ENCODE assay signal across 13 cellular contexts in genomic region chr6:141105481-141105880, GRCh38.
DNase-seq lines count a peak whose midpoint lies in the region; ATAC-seq and TF ChIP-seq lines count a peak whose summit lies in the region.
"Had no signal": no experiment of that assay in that cellular context is flagged by ENCODE, and none has a peak within 500 bp of the region (broad histone marks: within the 10 kb centered on the region; RNA-seq: fewer than 3 reads in every experiment).

No MANE protein-coding gene starts in this region.

- POLR2A ChIA-PET in activated CD4-positive, alpha-beta memory T cell treated with anti-CD3 and anti-CD28 coated beads, Interleukin-2, amount 10 ng/mL, durations not matched to agents 7 days and 5 days (lab: Charles Lee), result no interaction called here

- H3K4me3 ChIP-seq in neural progenitor cell, result no peak overlapping the region
- H3K4me3 ChIP-seq: K562, mucosa of descending colon, tibial nerve had no signal

- H3K27me3 ChIP-seq in neural progenitor cell, result no peaks in the 10 kb centered on the region
- H3K27me3 ChIP-seq: tibial nerve had no signal

- H3K79me2 ChIP-seq in neural progenitor cell (ENCODE audit: low read depth), result no peaks in the 10 kb centered on the region

- DNase-seq in NCI-H69 (lab: John Stamatoyannopoulos, UW) (peak; percentile 71), fibroblast of gingiva (ENCODE audit: low read depth) (peak; percentile 90), neural progenitor cell (ENCODE audit: low spot score) (peak; percentile 93), NCI-H2107 treated with DMSO at 0.1 percent for 48 hours (lab: John Stamatoyannopoulos, UW; ENCODE audit: unreplicated experiment) (no peak), NCI-H2227 (lab: John Stamatoyannopoulos, UW; ENCODE audit: unreplicated experiment) (no peak)
- no peak for DNase-seq in activated CD8-positive, alpha-beta memory T cell treated with anti-CD3 and anti-CD28 coated beads, Interleukin-2, amount 10 ng/mL, durations not matched to agents 7 days and 5 days
- DNase-seq in activated CD4-positive, alpha-beta memory T cell treated with anti-CD3 and anti-CD28 coated beads, Interleukin-2, amount 10 ng/mL, durations not matched to agents 7 days and 5 days, result no peak
- DNase-seq: activated gamma-delta T cell, DMS153, mucosa of descending colon had no signal

- peak overlapping the region; percentile 93 for H3K27ac ChIP-seq in neural progenitor cell

- CTCF ChIA-PET in activated CD8-positive, alpha-beta memory T cell treated with anti-CD3 and anti-CD28 coated beads, Interleukin-2, amount 10 ng/mL, durations not matched to agents 7 days and 5 days (lab: Charles Lee), result no interaction called here
- CTCF ChIA-PET in activated CD4-positive, alpha-beta memory T cell treated with anti-CD3 and anti-CD28 coated beads, Interleukin-2, amount 10 ng/mL, durations not matched to agents 7 days and 5 days (lab: Charles Lee), result no interaction called here

- TF ChIP-seq CTCF in neural progenitor cell (IDR thresholded peaks at IDR 0.05), result no peak

- H3K4me1 Mint-ChIP-seq in neural progenitor cell, result peaks cover 26% of the 10 kb centered on the region
- H3K4me1 Mint-ChIP-seq in activated CD8-positive, alpha-beta memory T cell treated with anti-CD3 and anti-CD28 coated beads, Interleukin-2, amount 10 ng/mL, durations not matched to agents 7 days and 5 days, result no peaks in the 10 kb centered on the region
- peaks cover 2% of the 10 kb centered on the region for H3K4me1 Mint-ChIP-seq in activated CD4-positive, alpha-beta memory T cell treated with anti-CD3 and anti-CD28 coated beads, Interleukin-2, amount 10 ng/mL, durations not matched to agents 7 days and 5 days

- peaks cover 32% of the 10 kb centered on the region for H3K4me1 ChIP-seq in ES-I3 (ENCODE audit: insufficient read depth, low read length)
- H3K4me1 ChIP-seq in neural progenitor cell, result peaks cover 16% of the 10 kb centered on the region
- H3K4me1 ChIP-seq: tibial nerve had no signal

- H3K36me3 ChIP-seq in ES-I3 (ENCODE audit: insufficient read depth, low read length) (no peaks in the 10 kb centered on the region), neural progenitor cell (no peaks in the 10 kb centered on the region)
- H3K36me3 ChIP-seq: tibial nerve had no signal

- no peak overlapping the region for H3K4me3 Mint-ChIP-seq in neural progenitor cell
- no peak overlapping the region for H3K4me3 Mint-ChIP-seq in activated CD8-positive, alpha-beta memory T cell treated with anti-CD3 and anti-CD28 coated beads, Interleukin-2, amount 10 ng/mL, durations not matched to agents 7 days and 5 days
- H3K4me3 Mint-ChIP-seq in activated CD4-positive, alpha-beta memory T cell treated with anti-CD3 and anti-CD28 coated beads, Interleukin-2, amount 10 ng/mL, durations not matched to agents 7 days and 5 days, result no peak overlapping the region

- H4K20me1 ChIP-seq in neural progenitor cell (ENCODE audit: low read depth), result no peaks in the 10 kb centered on the region

- peak overlapping the region; percentile 95 for H3K27ac Mint-ChIP-seq in neural progenitor cell
- no peak overlapping the region for H3K27ac Mint-ChIP-seq in activated CD8-positive, alpha-beta memory T cell treated with anti-CD3 and anti-CD28 coated beads, Interleukin-2, amount 10 ng/mL, durations not matched to agents 7 days and 5 days
- no peak overlapping the region for H3K27ac Mint-ChIP-seq in activated CD4-positive, alpha-beta memory T cell treated with anti-CD3 and anti-CD28 coated beads, Interleukin-2, amount 10 ng/mL, durations not matched to agents 7 days and 5 days

- H3K9me3 Mint-ChIP-seq in neural progenitor cell, result peaks cover 2% of the 10 kb centered on the region
- no peaks in the 10 kb centered on the region for H3K9me3 Mint-ChIP-seq in activated CD8-positive, alpha-beta memory T cell treated with anti-CD3 and anti-CD28 coated beads, Interleukin-2, amount 10 ng/mL, durations not matched to agents 7 days and 5 days (ENCODE audit: low read depth)
- H3K9me3 Mint-ChIP-seq in activated CD4-positive, alpha-beta memory T cell treated with anti-CD3 and anti-CD28 coated beads, Interleukin-2, amount 10 ng/mL, durations not matched to agents 7 days and 5 days, result no peaks in the 10 kb centered on the region

- H2AFZ ChIP-seq in neural progenitor cell (replicated peaks), result peak overlapping the region; percentile 88

- H3K9me3 ChIP-seq in ES-I3 (ENCODE audit: control insufficient read depth, insufficient read depth, low read length) (no peaks in the 10 kb centered on the region), neural progenitor cell (ENCODE audit: low read depth) (no peaks in the 10 kb centered on the region)
- H3K9me3 ChIP-seq: mucosa of descending colon, tibial nerve had no signal

- peaks cover 2% of the 10 kb centered on the region for H3K36me3 Mint-ChIP-seq in neural progenitor cell
- H3K36me3 Mint-ChIP-seq in activated CD8-positive, alpha-beta memory T cell treated with anti-CD3 and anti-CD28 coated beads, Interleukin-2, amount 10 ng/mL, durations not matched to agents 7 days and 5 days, result no peaks in the 10 kb centered on the region
- no peaks in the 10 kb centered on the region for H3K36me3 Mint-ChIP-seq in activated CD4-positive, alpha-beta memory T cell treated with anti-CD3 and anti-CD28 coated beads, Interleukin-2, amount 10 ng/mL, durations not matched to agents 7 days and 5 days (ENCODE audit: low read depth)

- peak overlapping the region; percentile 65 for H3K4me2 ChIP-seq in neural progenitor cell

- ATAC-seq in activated CD8-positive, alpha-beta memory T cell treated with anti-CD3 and anti-CD28 coated beads, Interleukin-2, amount 10 ng/mL, durations not matched to agents 7 days and 5 days, result no peak
- ATAC-seq: K562, mucosa of descending colon had no signal

- peaks cover 7% of the 10 kb centered on the region for H3F3A ChIP-seq in neural progenitor cell (ENCODE audit: low read depth)

- peak overlapping the region; percentile 17; the same call in 1 of the 2 replicates for H3K9ac ChIP-seq in ES-I3 (ENCODE audit: low read depth, low read length)
- H3K9ac ChIP-seq in neural progenitor cell, result no peak overlapping the region

- H3K27me3 Mint-ChIP-seq in neural progenitor cell (ENCODE audit: insufficient read depth, low read depth), result no peaks in the 10 kb centered on the region
- H3K27me3 Mint-ChIP-seq in activated CD8-positive, alpha-beta memory T cell treated with anti-CD3 and anti-CD28 coated beads, Interleukin-2, amount 10 ng/mL, durations not matched to agents 7 days and 5 days, result no peaks in the 10 kb centered on the region
- no peaks in the 10 kb centered on the region for H3K27me3 Mint-ChIP-seq in activated CD4-positive, alpha-beta memory T cell treated with anti-CD3 and anti-CD28 coated beads, Interleukin-2, amount 10 ng/mL, durations not matched to agents 7 days and 5 days

Comparison
In these comparisons a context has a peak if more than half of its experiments do, and no peak if none do; other contexts are left out.
1. DNase-seq: peak in NCI-H69 (single experiment), fibroblast of gingiva (single experiment) and neural progenitor cell (single experiment); none in NCI-H2107 treated with DMSO at 0.1 percent for 48 hours (single experiment), activated CD8-positive, alpha-beta memory T cell treated with anti-CD3 and anti-CD28 coated beads, Interleukin-2, amount 10 ng/mL, durations not matched to agents 7 days and 5 days (single experiment), NCI-H2227 (single experiment) and activated CD4-positive, alpha-beta memory T cell treated with anti-CD3 and anti-CD28 coated beads, Interleukin-2, amount 10 ng/mL, durations not matched to agents 7 days and 5 days (single experiment).